ENCODE assay signal across 1 cellular context in genomic region chr6:149319413-149319812, GRCh38.
TF ChIP-seq lines count a peak whose summit lies in the region.

No MANE protein-coding gene starts in this region.

TF ChIP-seq in HCT116, 20 proteins besides CTCF, POLR2A, EP300 and RAD21 (continued from another document):
- no peak for TF ChIP-seq YY1 (IDR thresholded peaks at IDR 0.05; ENCODE audit: extremely low read depth, insufficient replicate concordance, low read depth, low read length)
- TF ChIP-seq POLR2AphosphoS5 (IDR thresholded peaks at IDR 0.05; ENCODE audit: low read depth, low read length) = no peak
- TF ChIP-seq, protein P1, sequence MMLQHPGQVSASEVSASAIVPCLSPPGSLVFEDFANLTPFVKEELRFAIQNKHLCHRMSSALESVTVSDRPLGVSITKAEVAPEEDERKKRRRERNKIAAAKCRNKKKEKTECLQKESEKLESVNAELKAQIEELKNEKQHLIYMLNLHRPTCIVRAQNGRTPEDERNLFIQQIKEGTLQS (IDR thresholded peaks at IDR 0.05) = no peak
- TF ChIP-seq EZH2phosphoT487 (IDR thresholded peaks at IDR 0.05; ENCODE audit: borderline replicate concordance) = no peak
- TF ChIP-seq SP1 (IDR thresholded peaks at IDR 0.05; ENCODE audit: low read depth) = no peak
- no peak for TF ChIP-seq SIN3A (IDR thresholded peaks at IDR 0.05; ENCODE audit: low read depth)
- TF ChIP-seq SRF (IDR thresholded peaks at IDR 0.05; ENCODE audit: low read depth) = no peak
